ENCODE assay signal across 9 cellular contexts in the genomic region with DNA sequence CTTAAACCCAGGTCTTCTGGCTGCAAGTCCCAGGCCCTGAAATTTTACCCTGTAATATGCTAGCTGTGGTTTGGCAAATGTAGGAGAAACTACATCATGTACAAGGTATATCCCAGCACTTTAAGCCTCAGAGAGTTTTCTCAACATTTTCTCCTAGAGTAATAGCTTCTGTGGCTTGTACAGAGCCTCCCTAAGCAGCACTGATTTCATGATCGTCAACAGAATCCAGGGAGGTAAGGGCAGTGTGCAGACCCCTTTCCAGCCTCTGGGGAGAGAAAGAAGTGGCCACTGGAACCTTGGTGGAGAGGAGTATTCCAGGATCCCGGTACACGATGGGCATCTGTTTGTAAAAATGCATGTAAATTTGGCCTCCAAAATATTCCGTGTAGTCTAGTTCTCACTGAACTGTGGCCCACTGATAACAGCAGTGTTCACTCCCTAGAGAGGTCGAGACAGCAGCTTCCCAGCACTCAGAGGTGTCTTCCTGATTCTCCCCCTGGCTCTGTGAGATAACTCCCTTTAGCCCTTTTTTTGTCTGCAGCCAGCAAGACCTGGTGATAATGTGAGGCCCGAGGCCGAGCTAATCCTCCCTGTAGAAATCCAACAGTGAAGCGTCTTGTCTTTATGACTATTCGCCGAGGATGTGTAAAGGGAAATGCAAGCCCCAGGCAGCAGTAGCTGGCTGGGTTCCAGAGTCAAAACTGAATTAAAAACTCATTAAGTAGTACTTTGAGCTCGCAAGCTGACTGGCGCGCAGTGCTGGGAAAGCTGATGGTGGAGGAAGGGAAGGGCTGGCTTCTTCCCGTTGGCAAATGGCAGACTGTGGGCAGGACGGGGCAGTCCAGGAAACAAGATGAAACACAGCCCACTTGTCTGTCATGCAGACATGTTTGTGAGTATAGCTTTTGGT. TPM values are rescaled to one million over a fixed set of nuclear protein-coding genes. Genes with fewer than 3 reads are reported as not detected.
DNase-seq lines count a peak whose midpoint lies in the region; ATAC-seq, FAIRE-seq and TF ChIP-seq lines count a peak whose summit lies in the region.
"Had no signal": no experiment of that assay in that cellular context is flagged by ENCODE, and none has a peak within 500 bp of the region (broad histone marks: within the 10 kb centered on the region; RNA-seq: fewer than 3 reads in every experiment).

No MANE protein-coding gene starts in this region.

- H3K4me2 ChIP-seq in astrocyte (ENCODE audit: low read length), result peak overlapping the region; percentile 63

- no peak overlapping the region for H3K4me3 Mint-ChIP-seq in astrocyte (ENCODE audit: unreplicated experiment)

- no peak overlapping the region for H2AFZ ChIP-seq in astrocyte (ENCODE audit: low read depth, low read length)

- H3K4me1 Mint-ChIP-seq in astrocyte (ENCODE audit: low read depth, unreplicated experiment), result peaks cover 36% of the 10 kb centered on the region

- H4K20me1 ChIP-seq in astrocyte (ENCODE audit: insufficient read depth, low read length), result peaks cover 85% of the 10 kb centered on the region

- H3K4me3 ChIP-seq in astrocyte (ENCODE audit: insufficient read depth, low read depth, low read length), result no peak overlapping the region

- peak; percentile 61 for DNase-seq in NCI-H1694 (lab: John Stamatoyannopoulos, UW)
- DNase-seq in astrocyte (ENCODE audit: low read depth), result peak; percentile 76
- DNase-seq in hypothalamus (lab: John Stamatoyannopoulos, UW), result peak in 42 of 51 donors; percentile 14 to 79 (median 52)
- DNase-seq in stromal cell of bone marrow (ENCODE audit: low read depth), result peak; percentile 74
- no peak for DNase-seq in KG1 (lab: John Stamatoyannopoulos, UW)
- DNase-seq in SIG-M5 (lab: John Stamatoyannopoulos, UW), result no peak

- peak overlapping the region; percentile 50 for H3K9ac ChIP-seq in astrocyte (ENCODE audit: low read length)

- peaks cover 11% of the 10 kb centered on the region for H3K36me3 Mint-ChIP-seq in astrocyte (ENCODE audit: low read depth, unreplicated experiment)

- no peaks in the 10 kb centered on the region for H3K9me3 ChIP-seq in astrocyte (ENCODE audit: insufficient read depth, low read depth, low read length)

- no peaks in the 10 kb centered on the region for H3K27me3 Mint-ChIP-seq in astrocyte (ENCODE audit: low read depth, unreplicated experiment)

- H3K4me1 ChIP-seq in astrocyte (ENCODE audit: insufficient read depth, low read length), result peaks cover 28% of the 10 kb centered on the region

- TF ChIP-seq CTCF in astrocyte (IDR thresholded peaks at IDR 0.05; ENCODE audit: insufficient read depth, low read depth, low read length), result no peak

- ATAC-seq in GM19463 (IDR thresholded peaks at IDR 0.05; ENCODE audit: unreplicated experiment) (no peak), GM18517 (IDR thresholded peaks at IDR 0.05; ENCODE audit: unreplicated experiment) (no peak)
- ATAC-seq: left colon had no signal

- H3K79me2 ChIP-seq in astrocyte (ENCODE audit: insufficient read depth, low read length), result peaks cover 98% of the 10 kb centered on the region

- FAIRE-seq in astrocyte (lab: Jason Lieb, UNC), result peak; percentile 20

- H3K27me3 ChIP-seq in astrocyte (ENCODE audit: insufficient read depth, low read length), result no peaks in the 10 kb centered on the region

- peak overlapping the region; percentile 41 for H3K27ac ChIP-seq in astrocyte (ENCODE audit: low read depth, low read length)

- peak overlapping the region; percentile 63 for H3K27ac Mint-ChIP-seq in astrocyte (ENCODE audit: unreplicated experiment)

- H3K36me3 ChIP-seq in astrocyte (ENCODE audit: insufficient read depth, low read length), result peaks cover 11% of the 10 kb centered on the region

- no peaks in the 10 kb centered on the region for H3K9me3 Mint-ChIP-seq in astrocyte (ENCODE audit: unreplicated experiment)

RNA-seq across cellular contexts. Expression of a gene that starts 59.0 kb away (rescaled TPM):
- 386 and 476 TPM in 2 replicates for total RNA-seq in astrocyte

Comparison
In these comparisons a context has a peak if more than half of its experiments do, and no peak if none do; other contexts are left out.
1. DNase-seq: peak in NCI-H1694 (single experiment), astrocyte (single experiment), hypothalamus (42 of 51) and stromal cell of bone marrow (single experiment); none in KG1 (single experiment) and SIG-M5 (single experiment).